In the genomic region with DNA sequence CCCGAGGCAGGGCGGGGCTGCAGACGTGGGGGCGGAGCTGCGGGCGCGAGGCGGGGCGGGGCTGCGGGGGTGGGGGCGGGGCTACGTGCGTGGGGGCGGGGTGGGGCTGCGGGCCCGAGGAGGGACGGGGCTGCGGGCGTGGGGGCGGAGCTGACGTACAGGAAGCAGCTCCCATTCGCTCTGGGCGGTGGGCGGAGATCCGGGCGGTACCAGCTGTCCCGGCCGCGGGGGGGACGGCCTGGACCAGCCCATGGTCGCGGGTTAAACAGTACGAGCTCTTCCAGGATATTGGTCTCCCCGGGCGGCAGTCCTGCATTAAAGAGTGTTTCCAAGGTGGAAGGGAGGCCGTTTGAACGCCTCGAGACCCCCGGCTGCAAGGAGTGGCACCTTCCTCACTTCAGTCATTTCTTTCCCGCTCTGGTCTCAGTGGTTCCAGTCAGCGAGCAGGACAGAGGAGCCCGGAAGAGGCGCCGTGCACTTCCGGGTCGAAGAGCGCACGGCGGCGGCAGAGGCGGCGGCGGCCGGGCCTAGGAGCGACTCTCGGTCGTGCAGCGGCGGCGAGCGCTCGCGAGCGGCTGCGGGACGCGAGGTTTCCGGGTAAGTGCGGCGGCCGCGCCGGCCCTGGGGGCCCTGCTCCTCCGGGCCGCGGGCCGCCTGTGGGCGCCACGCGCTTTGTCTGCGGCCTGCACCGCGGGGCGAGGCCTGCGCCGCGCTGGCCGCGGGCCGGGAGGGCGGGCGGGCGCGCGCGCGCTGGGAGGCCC, we compare ENCODE assay signal across 1 cellular context.
TF ChIP-seq lines count a peak whose summit lies in the region.

A gene with protein sequence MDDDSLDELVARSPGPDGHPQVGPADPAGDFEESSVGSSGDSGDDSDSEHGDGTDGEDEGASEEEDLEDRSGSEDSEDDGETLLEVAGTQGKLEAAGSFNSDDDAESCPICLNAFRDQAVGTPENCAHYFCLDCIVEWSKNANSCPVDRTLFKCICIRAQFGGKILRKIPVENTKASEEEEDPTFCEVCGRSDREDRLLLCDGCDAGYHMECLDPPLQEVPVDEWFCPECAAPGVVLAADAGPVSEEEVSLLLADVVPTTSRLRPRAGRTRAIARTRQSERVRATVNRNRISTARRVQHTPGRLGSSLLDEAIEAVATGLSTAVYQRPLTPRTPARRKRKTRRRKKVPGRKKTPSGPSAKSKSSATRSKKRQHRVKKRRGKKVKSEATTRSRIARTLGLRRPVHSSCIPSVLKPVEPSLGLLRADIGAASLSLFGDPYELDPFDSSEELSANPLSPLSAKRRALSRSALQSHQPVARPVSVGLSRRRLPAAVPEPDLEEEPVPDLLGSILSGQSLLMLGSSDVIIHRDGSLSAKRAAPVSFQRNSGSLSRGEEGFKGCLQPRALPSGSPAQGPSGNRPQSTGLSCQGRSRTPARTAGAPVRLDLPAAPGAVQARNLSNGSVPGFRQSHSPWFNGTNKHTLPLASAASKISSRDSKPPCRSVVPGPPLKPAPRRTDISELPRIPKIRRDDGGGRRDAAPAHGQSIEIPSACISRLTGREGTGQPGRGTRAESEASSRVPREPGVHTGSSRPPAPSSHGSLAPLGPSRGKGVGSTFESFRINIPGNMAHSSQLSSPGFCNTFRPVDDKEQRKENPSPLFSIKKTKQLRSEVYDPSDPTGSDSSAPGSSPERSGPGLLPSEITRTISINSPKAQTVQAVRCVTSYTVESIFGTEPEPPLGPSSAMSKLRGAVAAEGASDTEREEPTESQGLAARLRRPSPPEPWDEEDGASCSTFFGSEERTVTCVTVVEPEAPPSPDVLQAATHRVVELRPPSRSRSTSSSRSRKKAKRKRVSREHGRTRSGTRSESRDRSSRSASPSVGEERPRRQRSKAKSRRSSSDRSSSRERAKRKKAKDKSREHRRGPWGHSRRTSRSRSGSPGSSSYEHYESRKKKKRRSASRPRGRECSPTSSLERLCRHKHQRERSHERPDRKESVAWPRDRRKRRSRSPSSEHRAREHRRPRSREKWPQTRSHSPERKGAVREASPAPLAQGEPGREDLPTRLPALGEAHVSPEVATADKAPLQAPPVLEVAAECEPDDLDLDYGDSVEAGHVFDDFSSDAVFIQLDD (N-terminal part only) (plus strand): TSS at position 475 of the 761 bp plus-strand sequence. CDS start 5,043 bp downstream, outside the sequence.

TF ChIP-seq in K562, 482 proteins besides CTCF, POLR2A, EP300 and RAD21 (continued from another document and continues in another):
- TF ChIP-seq ETV5 (CRISPR knock-in tag; IDR thresholded peaks at IDR 0.05; ENCODE audit: low read depth) (0 out of 2 replicates have a peak, but pooled peaks have one; percentile 50), ESRRB (CRISPR knock-in tag; IDR thresholded peaks at IDR 0.05; ENCODE audit: borderline replicate concordance) (no peak), SRSF9 (IDR thresholded peaks at IDR 0.05; ENCODE audit: borderline replicate concordance, low read depth, low read length) (no peak), ELF4 (CRISPR knock-in tag; IDR thresholded peaks at IDR 0.05) (peak; percentile 22; the same call in 1 of the 2 replicates), MXI1 (IDR thresholded peaks at IDR 0.05; ENCODE audit: low read depth, low read length) (0 out of 2 replicates have a peak, but pooled peaks have one; percentile 38), ZNF23 (CRISPR knock-in tag; IDR thresholded peaks at IDR 0.05) (no peak), RFX1 (IDR thresholded peaks at IDR 0.05) (no peak), SP1 (CRISPR knock-in tag; IDR thresholded peaks at IDR 0.05) (peak; percentile 86), TRIM24 (IDR thresholded peaks at IDR 0.05) (peak in 1 of 2 experiments; percentile 72; a peak in 2 of 4 replicates), CHD1 (IDR thresholded peaks at IDR 0.05; ENCODE audit: low read length) (peak; percentile 9), SIN3A (IDR thresholded peaks at IDR 0.05; ENCODE audit: borderline replicate concordance in 2 of 2, control insufficient read depth in 1 of 2, low read depth in 2 of 2, low read length in 2 of 2) (peak; percentile 67 to 93; a peak in 2 of 4 replicates), ZNF766 (CRISPR knock-in tag; conservative IDR thresholded peaks at IDR 0.05) (peak; percentile 60; the same call in 1 of the 2 replicates), ESRRA (IDR thresholded peaks at IDR 0.05; ENCODE audit: borderline replicate concordance, low read depth) (peak; percentile 68), DIDO1 (tag; IDR thresholded peaks at IDR 0.05; ENCODE audit: low read depth) (no peak), NR2C1 (IDR thresholded peaks at IDR 0.05) (peak; percentile 98), NR2C1 (tag; IDR thresholded peaks at IDR 0.05) (peak; percentile 98), NR2C2 (CRISPR knock-in tag; IDR thresholded peaks at IDR 0.05) (peak; percentile 98), NR2C2 (tag; IDR thresholded peaks at IDR 0.05) (peak; percentile 99), TRIM28 (IDR thresholded peaks at IDR 0.05) (peak; percentile 61), HNRNPH1 (optimal IDR thresholded peaks at IDR 0.05; ENCODE audit: low read depth, low read length) (no peak), ELF2 (CRISPR knock-in tag; IDR thresholded peaks at IDR 0.05) (peak; percentile 91), MTA3 (IDR thresholded peaks at IDR 0.05; ENCODE audit: borderline replicate concordance) (peak; percentile 91; the same call in 1 of the 2 replicates)
- TF ChIP-seq, protein P1, sequence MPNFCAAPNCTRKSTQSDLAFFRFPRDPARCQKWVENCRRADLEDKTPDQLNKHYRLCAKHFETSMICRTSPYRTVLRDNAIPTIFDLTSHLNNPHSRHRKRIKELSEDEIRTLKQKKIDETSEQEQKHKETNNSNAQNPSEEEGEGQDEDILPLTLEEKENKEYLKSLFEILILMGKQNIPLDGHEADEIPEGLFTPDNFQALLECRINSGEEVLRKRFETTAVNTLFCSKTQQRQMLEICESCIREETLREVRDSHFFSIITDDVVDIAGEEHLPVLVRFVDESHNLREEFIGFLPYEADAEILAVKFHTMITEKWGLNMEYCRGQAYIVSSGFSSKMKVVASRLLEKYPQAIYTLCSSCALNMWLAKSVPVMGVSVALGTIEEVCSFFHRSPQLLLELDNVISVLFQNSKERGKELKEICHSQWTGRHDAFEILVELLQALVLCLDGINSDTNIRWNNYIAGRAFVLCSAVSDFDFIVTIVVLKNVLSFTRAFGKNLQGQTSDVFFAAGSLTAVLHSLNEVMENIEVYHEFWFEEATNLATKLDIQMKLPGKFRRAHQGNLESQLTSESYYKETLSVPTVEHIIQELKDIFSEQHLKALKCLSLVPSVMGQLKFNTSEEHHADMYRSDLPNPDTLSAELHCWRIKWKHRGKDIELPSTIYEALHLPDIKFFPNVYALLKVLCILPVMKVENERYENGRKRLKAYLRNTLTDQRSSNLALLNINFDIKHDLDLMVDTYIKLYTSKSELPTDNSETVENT (CRISPR knock-in tag; IDR thresholded peaks at IDR 0.05): 0 out of 2 replicates have a peak, but pooled peaks have one; percentile 22
- TF ChIP-seq, protein P2, sequence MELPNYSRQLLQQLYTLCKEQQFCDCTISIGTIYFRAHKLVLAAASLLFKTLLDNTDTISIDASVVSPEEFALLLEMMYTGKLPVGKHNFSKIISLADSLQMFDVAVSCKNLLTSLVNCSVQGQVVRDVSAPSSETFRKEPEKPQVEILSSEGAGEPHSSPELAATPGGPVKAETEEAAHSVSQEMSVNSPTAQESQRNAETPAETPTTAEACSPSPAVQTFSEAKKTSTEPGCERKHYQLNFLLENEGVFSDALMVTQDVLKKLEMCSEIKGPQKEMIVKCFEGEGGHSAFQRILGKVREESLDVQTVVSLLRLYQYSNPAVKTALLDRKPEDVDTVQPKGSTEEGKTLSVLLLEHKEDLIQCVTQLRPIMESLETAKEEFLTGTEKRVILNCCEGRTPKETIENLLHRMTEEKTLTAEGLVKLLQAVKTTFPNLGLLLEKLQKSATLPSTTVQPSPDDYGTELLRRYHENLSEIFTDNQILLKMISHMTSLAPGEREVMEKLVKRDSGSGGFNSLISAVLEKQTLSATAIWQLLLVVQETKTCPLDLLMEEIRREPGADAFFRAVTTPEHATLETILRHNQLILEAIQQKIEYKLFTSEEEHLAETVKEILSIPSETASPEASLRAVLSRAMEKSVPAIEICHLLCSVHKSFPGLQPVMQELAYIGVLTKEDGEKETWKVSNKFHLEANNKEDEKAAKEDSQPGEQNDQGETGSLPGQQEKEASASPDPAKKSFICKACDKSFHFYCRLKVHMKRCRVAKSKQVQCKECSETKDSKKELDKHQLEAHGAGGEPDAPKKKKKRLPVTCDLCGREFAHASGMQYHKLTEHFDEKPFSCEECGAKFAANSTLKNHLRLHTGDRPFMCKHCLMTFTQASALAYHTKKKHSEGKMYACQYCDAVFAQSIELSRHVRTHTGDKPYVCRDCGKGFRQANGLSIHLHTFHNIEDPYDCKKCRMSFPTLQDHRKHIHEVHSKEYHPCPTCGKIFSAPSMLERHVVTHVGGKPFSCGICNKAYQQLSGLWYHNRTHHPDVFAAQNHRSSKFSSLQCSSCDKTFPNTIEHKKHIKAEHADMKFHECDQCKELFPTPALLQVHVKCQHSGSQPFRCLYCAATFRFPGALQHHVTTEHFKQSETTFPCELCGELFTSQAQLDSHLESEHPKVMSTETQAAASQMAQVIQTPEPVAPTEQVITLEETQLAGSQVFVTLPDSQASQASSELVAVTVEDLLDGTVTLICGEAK (IDR thresholded peaks at IDR 0.05): peak; percentile 97
- TF ChIP-seq, protein P2 (CRISPR knock-in tag; IDR thresholded peaks at IDR 0.05): no peak
- TF ChIP-seq, protein P3, sequence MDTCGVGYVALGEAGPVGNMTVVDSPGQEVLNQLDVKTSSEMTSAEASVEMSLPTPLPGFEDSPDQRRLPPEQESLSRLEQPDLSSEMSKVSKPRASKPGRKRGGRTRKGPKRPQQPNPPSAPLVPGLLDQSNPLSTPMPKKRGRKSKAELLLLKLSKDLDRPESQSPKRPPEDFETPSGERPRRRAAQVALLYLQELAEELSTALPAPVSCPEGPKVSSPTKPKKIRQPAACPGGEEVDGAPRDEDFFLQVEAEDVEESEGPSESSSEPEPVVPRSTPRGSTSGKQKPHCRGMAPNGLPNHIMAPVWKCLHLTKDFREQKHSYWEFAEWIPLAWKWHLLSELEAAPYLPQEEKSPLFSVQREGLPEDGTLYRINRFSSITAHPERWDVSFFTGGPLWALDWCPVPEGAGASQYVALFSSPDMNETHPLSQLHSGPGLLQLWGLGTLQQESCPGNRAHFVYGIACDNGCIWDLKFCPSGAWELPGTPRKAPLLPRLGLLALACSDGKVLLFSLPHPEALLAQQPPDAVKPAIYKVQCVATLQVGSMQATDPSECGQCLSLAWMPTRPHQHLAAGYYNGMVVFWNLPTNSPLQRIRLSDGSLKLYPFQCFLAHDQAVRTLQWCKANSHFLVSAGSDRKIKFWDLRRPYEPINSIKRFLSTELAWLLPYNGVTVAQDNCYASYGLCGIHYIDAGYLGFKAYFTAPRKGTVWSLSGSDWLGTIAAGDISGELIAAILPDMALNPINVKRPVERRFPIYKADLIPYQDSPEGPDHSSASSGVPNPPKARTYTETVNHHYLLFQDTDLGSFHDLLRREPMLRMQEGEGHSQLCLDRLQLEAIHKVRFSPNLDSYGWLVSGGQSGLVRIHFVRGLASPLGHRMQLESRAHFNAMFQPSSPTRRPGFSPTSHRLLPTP (IDR thresholded peaks at IDR 0.05; ENCODE audit: borderline replicate concordance, extremely low read depth, insufficient read length): no peak
- TF ChIP-seq, protein P4, sequence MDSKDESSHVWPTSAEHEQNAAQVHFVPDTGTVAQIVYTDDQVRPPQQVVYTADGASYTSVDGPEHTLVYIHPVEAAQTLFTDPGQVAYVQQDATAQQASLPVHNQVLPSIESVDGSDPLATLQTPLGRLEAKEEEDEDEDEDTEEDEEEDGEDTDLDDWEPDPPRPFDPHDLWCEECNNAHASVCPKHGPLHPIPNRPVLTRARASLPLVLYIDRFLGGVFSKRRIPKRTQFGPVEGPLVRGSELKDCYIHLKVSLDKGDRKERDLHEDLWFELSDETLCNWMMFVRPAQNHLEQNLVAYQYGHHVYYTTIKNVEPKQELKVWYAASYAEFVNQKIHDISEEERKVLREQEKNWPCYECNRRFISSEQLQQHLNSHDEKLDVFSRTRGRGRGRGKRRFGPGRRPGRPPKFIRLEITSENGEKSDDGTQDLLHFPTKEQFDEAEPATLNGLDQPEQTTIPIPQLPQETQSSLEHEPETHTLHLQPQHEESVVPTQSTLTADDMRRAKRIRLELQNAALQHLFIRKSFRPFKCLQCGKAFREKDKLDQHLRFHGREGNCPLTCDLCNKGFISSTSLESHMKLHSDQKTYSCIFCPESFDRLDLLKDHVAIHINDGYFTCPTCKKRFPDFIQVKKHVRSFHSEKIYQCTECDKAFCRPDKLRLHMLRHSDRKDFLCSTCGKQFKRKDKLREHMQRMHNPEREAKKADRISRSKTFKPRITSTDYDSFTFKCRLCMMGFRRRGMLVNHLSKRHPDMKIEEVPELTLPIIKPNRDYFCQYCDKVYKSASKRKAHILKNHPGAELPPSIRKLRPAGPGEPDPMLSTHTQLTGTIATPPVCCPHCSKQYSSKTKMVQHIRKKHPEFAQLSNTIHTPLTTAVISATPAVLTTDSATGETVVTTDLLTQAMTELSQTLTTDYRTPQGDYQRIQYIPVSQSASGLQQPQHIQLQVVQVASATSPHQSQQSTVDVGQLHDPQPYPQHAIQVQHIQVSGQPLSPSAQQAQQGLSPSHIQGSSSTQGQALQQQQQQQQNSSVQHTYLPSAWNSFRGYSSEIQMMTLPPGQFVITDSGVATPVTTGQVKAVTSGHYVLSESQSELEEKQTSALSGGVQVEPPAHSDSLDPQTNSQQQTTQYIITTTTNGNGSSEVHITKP (IDR thresholded peaks at IDR 0.05; ENCODE audit: partially characterized antibody): peak; percentile 100
- TF ChIP-seq, protein P5, sequence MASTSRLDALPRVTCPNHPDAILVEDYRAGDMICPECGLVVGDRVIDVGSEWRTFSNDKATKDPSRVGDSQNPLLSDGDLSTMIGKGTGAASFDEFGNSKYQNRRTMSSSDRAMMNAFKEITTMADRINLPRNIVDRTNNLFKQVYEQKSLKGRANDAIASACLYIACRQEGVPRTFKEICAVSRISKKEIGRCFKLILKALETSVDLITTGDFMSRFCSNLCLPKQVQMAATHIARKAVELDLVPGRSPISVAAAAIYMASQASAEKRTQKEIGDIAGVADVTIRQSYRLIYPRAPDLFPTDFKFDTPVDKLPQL (IDR thresholded peaks at IDR 0.05; ENCODE audit: extremely low read depth, insufficient read length): no peak
